In genomic region chr1:1439550-1440261, GRCh38 we compare ENCODE assay signal across 19 cellular contexts. TPM values are rescaled to one million over a fixed set of nuclear protein-coding genes. Genes with fewer than 3 reads are reported as not detected.
"Had no signal": no experiment of that assay in that cellular context is flagged by ENCODE, and none has a peak within 500 bp of the region (broad histone marks: within the 10 kb centered on the region; RNA-seq: fewer than 3 reads in every experiment).

No MANE protein-coding gene starts in this region.

- H3K4me3 ChIP-seq: cardiac muscle cell, coronary artery, heart left ventricle, lung, pancreas, tibial artery, vagina had no signal

- DNase-seq: activated B cell treated with CpG ODN at 0.5 μM for 24 hours; activated CD4-positive, alpha-beta T cell treated with anti-CD3 and anti-CD28 coated beads for 48 hours; activated CD8-positive, alpha-beta memory T cell treated with anti-CD3 and anti-CD28 coated beads, Interleukin-2, amount 50 U/mL, for 48 hours; activated CD8-positive, alpha-beta T cell treated with anti-CD3 and anti-CD28 coated beads, Interleukin-2, amount 10 ng/mL, durations not matched to agents 7 days and 5 days; activated gamma-delta T cell; activated T-cell treated with anti-CD3 and anti-CD28 coated beads, Interleukin-2, amount 50 U/mL, for 72 hours; effector CD4-positive, alpha-beta T cell; foreskin melanocyte; T-helper 2 cell had no signal

- H3K27me3 ChIP-seq: pancreas, vagina had no signal

- H3K36me3 ChIP-seq: cardiac muscle cell, heart left ventricle, pancreas, vagina had no signal

- H3K9me3 ChIP-seq: heart left ventricle, pancreas, tibial artery, vagina had no signal

- H3K27ac ChIP-seq: cardiac muscle cell, coronary artery, pancreas, tibial artery, vagina had no signal

- ATAC-seq: activated CD8-positive, alpha-beta T cell treated with anti-CD3 and anti-CD28 coated beads, Interleukin-2, amount 10 ng/mL, durations not matched to agents 7 days and 5 days; activated naive CD4-positive, alpha-beta T cell treated with anti-CD3 and anti-CD28 coated beads, Interleukin-2, amount 50 U/mL, for 72 hours; activated T-cell treated with anti-CD3 and anti-CD28 coated beads, Interleukin-2, amount 50 U/mL, for 72 hours; heart left ventricle; pancreas; stimulated activated effector memory CD8-positive, alpha-beta T cell treated with anti-CD3 and anti-CD28 coated beads, Interleukin-12 subunit alpha, Interleukin-12 subunit beta, amount 100 ng/mL, for 72 hours had no signal

RNA-seq across cellular contexts. Expression of gene VWA1, which starts 4.2 kb away (rescaled TPM):
- total RNA-seq: activated B cell treated with CpG ODN at 0.5 μM for 24 hours had no signal

RNA-seq across cellular contexts. Expression of gene ATAD3C, which starts 9.8 kb away (rescaled TPM):
- total RNA-seq: endothelial cell of umbilical vein, vagina had no signal

RNA-seq across cellular contexts. Expression of gene ANKRD65, which starts 18.6 kb away (rescaled TPM):
- total RNA-seq: activated CD8-positive, alpha-beta T cell treated with anti-CD3 and anti-CD28 coated beads, Interleukin-2, amount 10 ng/mL, durations not matched to agents 7 days and 5 days had no signal
